ENCODE assay signal across 1 cellular context in the genomic region with DNA sequence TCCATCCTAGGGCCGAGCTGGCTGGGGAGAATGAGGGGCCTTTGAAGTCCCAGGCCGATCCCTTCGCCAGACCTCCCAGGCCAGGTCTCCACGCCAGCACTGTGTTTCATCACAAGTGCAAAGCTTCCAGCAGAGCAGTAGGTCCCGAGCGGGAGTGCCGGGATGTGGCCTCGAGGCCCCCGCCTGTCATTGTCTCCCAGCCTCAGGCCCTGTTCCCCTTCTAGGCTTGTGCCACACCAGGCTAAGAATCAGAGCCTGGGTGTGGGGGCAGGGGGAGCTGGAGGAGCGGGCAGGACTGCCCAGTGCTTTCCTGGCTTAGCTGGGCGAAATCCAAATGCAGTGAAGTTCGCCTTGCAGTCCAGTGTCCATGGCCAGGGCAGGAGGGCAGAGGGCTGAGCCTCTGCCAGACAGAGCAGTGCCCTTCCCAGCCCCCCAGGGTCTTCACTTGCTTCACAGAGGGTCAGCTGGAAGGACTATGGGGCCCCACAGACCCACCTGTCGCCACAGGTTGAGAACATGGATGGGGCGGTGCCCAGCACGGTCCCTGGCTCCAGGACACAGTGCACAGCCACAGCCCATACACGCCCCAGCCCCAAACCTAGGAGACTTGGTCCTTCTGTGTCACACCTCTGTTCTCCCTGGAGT.
TF ChIP-seq lines count a peak whose summit lies in the region.

No MANE protein-coding gene starts in this region.

TF ChIP-seq in HEK293, 187 proteins besides CTCF, POLR2A, EP300 and RAD21 (continued from another document):
- TF ChIP-seq, protein P1, sequence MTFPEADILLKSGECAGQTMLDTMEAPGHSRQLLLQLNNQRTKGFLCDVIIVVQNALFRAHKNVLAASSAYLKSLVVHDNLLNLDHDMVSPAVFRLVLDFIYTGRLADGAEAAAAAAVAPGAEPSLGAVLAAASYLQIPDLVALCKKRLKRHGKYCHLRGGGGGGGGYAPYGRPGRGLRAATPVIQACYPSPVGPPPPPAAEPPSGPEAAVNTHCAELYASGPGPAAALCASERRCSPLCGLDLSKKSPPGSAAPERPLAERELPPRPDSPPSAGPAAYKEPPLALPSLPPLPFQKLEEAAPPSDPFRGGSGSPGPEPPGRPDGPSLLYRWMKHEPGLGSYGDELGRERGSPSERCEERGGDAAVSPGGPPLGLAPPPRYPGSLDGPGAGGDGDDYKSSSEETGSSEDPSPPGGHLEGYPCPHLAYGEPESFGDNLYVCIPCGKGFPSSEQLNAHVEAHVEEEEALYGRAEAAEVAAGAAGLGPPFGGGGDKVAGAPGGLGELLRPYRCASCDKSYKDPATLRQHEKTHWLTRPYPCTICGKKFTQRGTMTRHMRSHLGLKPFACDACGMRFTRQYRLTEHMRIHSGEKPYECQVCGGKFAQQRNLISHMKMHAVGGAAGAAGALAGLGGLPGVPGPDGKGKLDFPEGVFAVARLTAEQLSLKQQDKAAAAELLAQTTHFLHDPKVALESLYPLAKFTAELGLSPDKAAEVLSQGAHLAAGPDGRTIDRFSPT (tag by site-specific recombination; IDR thresholded peaks at IDR 0.05) = 0 out of 2 replicates have a peak, but pooled peaks have one; percentile 26
- TF ChIP-seq ZNF133 (tag by site-specific recombination; IDR thresholded peaks at IDR 0.05) (no peak), SCRT2 (tag by site-specific recombination; IDR thresholded peaks at IDR 0.05) (peak; percentile 65; the same call in 1 of the 2 replicates)
TF ChIP-seq in HEK293: peak in this region for 4.
